ENCODE assay signal across 3 cellular contexts in the genomic region with DNA sequence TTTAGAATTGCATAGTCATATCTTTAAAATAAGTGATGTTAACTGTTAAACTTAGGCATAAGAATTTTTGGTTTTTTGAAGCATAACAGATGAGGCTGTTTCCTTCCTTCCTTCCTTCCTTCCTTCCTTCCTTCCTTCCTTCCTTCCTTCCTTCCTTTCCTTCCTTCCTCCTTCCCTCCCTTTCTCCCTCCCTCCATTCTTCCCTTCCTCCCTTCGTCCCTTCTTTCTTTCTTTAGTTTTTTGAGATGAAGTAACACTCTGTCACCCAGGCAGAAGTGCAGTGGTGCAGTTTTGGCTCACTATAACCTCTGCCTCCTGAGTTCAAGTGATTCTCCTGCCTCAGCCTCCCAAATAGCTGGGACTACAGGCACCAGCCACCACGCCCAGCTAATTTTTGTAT. TPM values are rescaled to one million over a fixed set of nuclear protein-coding genes. Genes with fewer than 3 reads are reported as not detected.
"Had no signal": no experiment of that assay in that cellular context is flagged by ENCODE, and none has a peak within 500 bp of the region (broad histone marks: within the 10 kb centered on the region; RNA-seq: fewer than 3 reads in every experiment).

No MANE protein-coding gene starts in this region.

RNA-seq across cellular contexts. Expression of gene UNC79, which starts 48.3 kb away (rescaled TPM):
- total RNA-seq: HepG2, HT-29, HT1080 had no signal
